ENCODE assay signal across 8 cellular contexts in genomic region chr1:9315411-9316079, GRCh38. TPM values are rescaled to one million over a fixed set of nuclear protein-coding genes. Genes with fewer than 3 reads are reported as not detected.
DNase-seq lines count a peak whose midpoint lies in the region; ATAC-seq and TF ChIP-seq lines count a peak whose summit lies in the region.

No MANE protein-coding gene starts in this region.

- peak; percentile 35 for ATAC-seq in CD4-positive, alpha-beta T cell (ENCODE audit: poor library complexity)
- ATAC-seq in GM21619 (IDR thresholded peaks at IDR 0.05; ENCODE audit: unreplicated experiment) (no peak), HG03135 (IDR thresholded peaks at IDR 0.05; ENCODE audit: unreplicated experiment) (no peak), GM19035 (IDR thresholded peaks at IDR 0.05; ENCODE audit: unreplicated experiment) (no peak)

- H3K27me3 Mint-ChIP-seq in CD4-positive, alpha-beta T cell, result no peaks in the 10 kb centered on the region

- no peaks in the 10 kb centered on the region for H3K9me3 Mint-ChIP-seq in CD4-positive, alpha-beta T cell

- no TSS peak for BruUV-seq in OCI-LY7 (replicated peaks; lab: Mats Ljungman, UMichigan)

- H3K27me3 ChIP-seq in CD4-positive, alpha-beta T cell (ENCODE audit: control insufficient read depth, insufficient read depth, low read length), result no peaks in the 10 kb centered on the region

- no peaks in the 10 kb centered on the region for H4K20me1 ChIP-seq in OCI-LY7 (ENCODE audit: insufficient read depth, low read length)

- intact Hi-C loops in CD4-positive, alpha-beta T cell (cut with DNase I, micrococcal nuclease), result no loop called here
- intact Hi-C loops in OCI-LY7 (cut with micrococcal nuclease; ENCODE audit: unreplicated experiment), result no loop called here

- no peaks in the 10 kb centered on the region for H3K9me3 ChIP-seq in CD4-positive, alpha-beta T cell (ENCODE audit: control insufficient read depth, low read length)
- H3K9me3 ChIP-seq in OCI-LY7 (ENCODE audit: low read length), result no peaks in the 10 kb centered on the region

- no peak overlapping the region for H3K27ac ChIP-seq in CD4-positive, alpha-beta T cell (ENCODE audit: low read depth, low read length)
- H3K27ac ChIP-seq in OCI-LY7 (ENCODE audit: low read depth, low read length, poor library complexity, severe bottlenecking), result no peak overlapping the region

- H3K36me3 Mint-ChIP-seq in CD4-positive, alpha-beta T cell (ENCODE audit: low read depth), result no peaks in the 10 kb centered on the region

- H3K36me3 ChIP-seq in OCI-LY7 (ENCODE audit: insufficient read depth, low read length), result no peaks in the 10 kb centered on the region

- peaks cover 2% of the 10 kb centered on the region; the same call in 1 of the 2 replicates for H3K79me2 ChIP-seq in OCI-LY7 (ENCODE audit: insufficient read depth, low read depth, low read length)

- H3K27ac Mint-ChIP-seq in CD4-positive, alpha-beta T cell, result no peak overlapping the region

- TF ChIP-seq CTCF in CD4-positive, alpha-beta T cell (IDR thresholded peaks at IDR 0.05), result no peak
- no peak for TF ChIP-seq CTCF in OCI-LY7 (conservative IDR thresholded peaks at IDR 0.05; ENCODE audit: low read length)
- TF ChIP-seq CTCF in cardiac fibroblast (IDR thresholded peaks at IDR 0.05; ENCODE audit: low read depth, low read length), result no peak

- DNase-seq in CD4-positive, alpha-beta T cell, result no peak
- no peak for DNase-seq in OCI-LY7 (ENCODE audit: low spot score)
- DNase-seq in cardiac fibroblast (ENCODE audit: low read depth in 2 of 2), result peak; percentile 58 to 69
- DNase-seq in skeletal muscle cell (ENCODE audit: low read depth), result peak; percentile 54
- no peak for DNase-seq in effector CD8-positive, alpha-beta T cell (lab: John Stamatoyannopoulos, UW)

- no peaks in the 10 kb centered on the region for H3K9me2 ChIP-seq in OCI-LY7 (ENCODE audit: insufficient read depth, low read length)

- H3K4me3 ChIP-seq in OCI-LY7 (ENCODE audit: low read depth, low read length, poor library complexity, severe bottlenecking) (no peak overlapping the region), cardiac fibroblast (replicated peaks in 1 of 2; ENCODE audit: low read depth in 2 of 2, low read length in 2 of 2) (no peak overlapping the region), skeletal muscle cell (ENCODE audit: low read depth, low read length) (no peak overlapping the region)

- peaks cover 46% of the 10 kb centered on the region for H3K4me1 ChIP-seq in OCI-LY7 (ENCODE audit: insufficient read depth, low read length, poor library complexity, severe bottlenecking)

- CTCF ChIA-PET in CD4-positive, alpha-beta T cell (lab: Charles Lee), result no interaction called here
- CTCF ChIA-PET in OCI-LY7 (lab: Charles Lee; ENCODE audit: unreplicated experiment), result interaction anchor here (0.5 kb wide), 1 partner anchor 210 kb away, joined by 4 read pairs; no protein-coding TSS in a partner anchor

- H2AFZ ChIP-seq in OCI-LY7 (ENCODE audit: low read length), result no peak overlapping the region

- H3K4me2 ChIP-seq in OCI-LY7 (ENCODE audit: low read length), result peak overlapping the region; percentile 11; the same call in 1 of the 2 replicates

- H3K4me1 Mint-ChIP-seq in CD4-positive, alpha-beta T cell (ENCODE audit: low read depth), result peaks cover 26% of the 10 kb centered on the region

- peak overlapping the region; percentile 13 for H3K4me3 Mint-ChIP-seq in CD4-positive, alpha-beta T cell

- POLR2A ChIA-PET in CD4-positive, alpha-beta T cell (lab: Charles Lee), result no interaction called here
- POLR2A ChIA-PET in OCI-LY7 (lab: Charles Lee), result interaction anchor here (0.5 kb wide), 1 partner anchor 79 kb away, joined by 6 read pairs; no protein-coding TSS in a partner anchor

RNA-seq across cellular contexts. Expression of gene SPSB1, which starts 22.9 kb away (rescaled TPM):
- 1 to 10 TPM; 1.9 to 2.3 TPM for total RNA-seq in CD4-positive, alpha-beta T cell
- 14.0 and 17.9 TPM in 2 replicates for total RNA-seq in OCI-LY7 (2014; rRNA removed; shearing (Covaris generic))
- total RNA-seq in OCI-LY7 (2022), result 1.1 and 1.2 TPM in 2 replicates

Comparison
In these comparisons a context has a peak if more than half of its experiments do, and no peak if none do; other contexts are left out.
1. DNase-seq: peak in cardiac fibroblast (2 of 2) and skeletal muscle cell (single experiment); none in CD4-positive, alpha-beta T cell (0 of 10), OCI-LY7 (single experiment) and effector CD8-positive, alpha-beta T cell (single experiment).